ENCODE assay signal across 22 cellular contexts in genomic region chr20:21156266-21156665, GRCh38. TPM values are rescaled to one million over a fixed set of nuclear protein-coding genes. Genes with fewer than 3 reads are reported as not detected.
A peak's percentile ranks its signal among the peaks of the same experiment; 100 is the strongest.
DNase-seq lines count a peak whose midpoint lies in the region; ATAC-seq, FAIRE-seq and TF ChIP-seq lines count a peak whose summit lies in the region.
"Had no signal": no experiment of that assay in that cellular context is flagged by ENCODE, and none has a peak within 500 bp of the region (broad histone marks: within the 10 kb centered on the region; RNA-seq: fewer than 3 reads in every experiment).

No MANE protein-coding gene starts in this region.

- intact Hi-C loops in MCF 10A (cut with micrococcal nuclease), result no loop called here
- intact Hi-C loops in breast epithelium (cut with DNase I; ENCODE audit: low total_unique reads), result no loop called here
- intact Hi-C loops in mucosa of descending colon (cut with DNase I, micrococcal nuclease), result no loop called here

- POLR2A ChIA-PET in MCF 10A (lab: Yijun Ruan, JAX), result no interaction called here
- POLR2A ChIA-PET in naive thymus-derived CD8-positive, alpha-beta T cell (lab: Charles Lee), result no interaction called here

- H3K27me3 ChIP-seq in breast epithelium, result no peaks in the 10 kb centered on the region
- no peaks in the 10 kb centered on the region for H3K27me3 ChIP-seq in foreskin keratinocyte
- H3K27me3 ChIP-seq: colonic mucosa, esophagus muscularis mucosa had no signal

- peaks cover 14% of the 10 kb centered on the region for H3K36me3 Mint-ChIP-seq in MCF 10A (ENCODE audit: insufficient read depth, unreplicated experiment)
- peaks cover 19 to 50% (median 37%) of the 10 kb centered on the region in 3 donors for H3K36me3 Mint-ChIP-seq in naive thymus-derived CD8-positive, alpha-beta T cell
- no peaks in the 10 kb centered on the region for H3K36me3 Mint-ChIP-seq in activated T-cell treated with anti-CD3 and anti-CD28 coated beads, Interleukin-2, amount 50 U/mL, for 72 hours (ENCODE audit: insufficient read depth in 2 of 2)

- no peak for TF ChIP-seq POLR2A in breast epithelium (IDR thresholded peaks at IDR 0.05)

- no peak for ATAC-seq in foreskin keratinocyte
- no peak for ATAC-seq in naive thymus-derived CD8-positive, alpha-beta T cell
- no peak for ATAC-seq in activated T-cell treated with anti-CD3 and anti-CD28 coated beads, Interleukin-2, amount 50 U/mL, for 72 hours (replicated peaks in 1 of 2)
- no peak for ATAC-seq in mucosa of descending colon

- H3K4me1 ChIP-seq in breast epithelium, result no peaks in the 10 kb centered on the region
- no peaks in the 10 kb centered on the region for H3K4me1 ChIP-seq in foreskin keratinocyte
- no peaks in the 10 kb centered on the region for H3K4me1 ChIP-seq in mucosa of descending colon (ENCODE audit: low read depth)
- H3K4me1 ChIP-seq: colonic mucosa, esophagus muscularis mucosa had no signal

- CTCF ChIA-PET in MCF 10A (lab: Yijun Ruan, JAX), result interaction anchor here (0.7 to 1.1 kb wide), 2 partner anchors 9 to 415 kb away, joined by 3 read pairs; no protein-coding TSS in a partner anchor

- FAIRE-seq in urothelium cell line (lab: Jason Lieb, UNC), result no peak

- no peak overlapping the region for H3K4me3 Mint-ChIP-seq in MCF 10A (ENCODE audit: unreplicated experiment)
- no peak overlapping the region for H3K4me3 Mint-ChIP-seq in naive thymus-derived CD8-positive, alpha-beta T cell
- no peak overlapping the region for H3K4me3 Mint-ChIP-seq in activated T-cell treated with anti-CD3 and anti-CD28 coated beads, Interleukin-2, amount 50 U/mL, for 72 hours
- H3K4me3 Mint-ChIP-seq: activated naive CD8-positive, alpha-beta T cell treated with anti-CD3 and anti-CD28 coated beads, Interleukin-2, amount 10 ng/mL, durations not matched to agents 7 days and 5 days; T-helper 1 cell treated with Interleukin-12 subunit alpha and Interleukin-12 subunit beta and Interleukin-4 antibody, amounts not matched to agents 30 μg/mL and 1 μg/mL, for 36 hours had no signal

- BruUV-seq in MCF 10A (replicated peaks; lab: Mats Ljungman, UMichigan), result no TSS peak

- DNase-seq in MCF 10A (ENCODE audit: unreplicated experiment), result peak; percentile 13
- DNase-seq in breast epithelium (ENCODE audit: low spot score in 2 of 2), result no peak
- DNase-seq in astrocyte of the hippocampus (ENCODE audit: low read depth, low spot score), result peak; percentile 79
- peak; percentile 18 to 40 for DNase-seq in foreskin keratinocyte
- DNase-seq in urothelium cell line (ENCODE audit: low spot score), result peak; percentile 12
- no peak for DNase-seq in naive thymus-derived CD8-positive, alpha-beta T cell
- DNase-seq in activated T-cell treated with anti-CD3 and anti-CD28 coated beads, Interleukin-2, amount 50 U/mL, for 72 hours, result no peak
- DNase-seq in mucosa of descending colon, result no peak
- DNase-seq: 8988T; activated CD4-positive, alpha-beta T cell treated with anti-CD3 and anti-CD28 coated beads for 48 hours; activated naive CD8-positive, alpha-beta T cell treated with anti-CD3 and anti-CD28 coated beads, Interleukin-2, amount 10 ng/mL, durations not matched to agents 7 days and 5 days; activated T-cell treated with anti-CD3 and anti-CD28 coated beads, Interleukin-2, amount 50 U/mL, for 1 hour; colonic mucosa; NCI-H187 treated with DMSO at 0.1 percent for 48 hours; NCI-H69; nucleus accumbens; stimulated activated naive CD4-positive, alpha-beta T cell treated with Interleukin-2 at 50 U/mL for 16 hours had no signal

- TF ChIP-seq CTCF in MCF 10A (IDR thresholded peaks at IDR 0.05; ENCODE audit: unreplicated experiment), result no peak
- no peak for TF ChIP-seq CTCF in breast epithelium (IDR thresholded peaks at IDR 0.05)
- TF ChIP-seq CTCF in foreskin keratinocyte (conservative IDR thresholded peaks at IDR 0.05), result no peak
- TF ChIP-seq CTCF in mucosa of descending colon (IDR thresholded peaks at IDR 0.05), result no peak

- no peaks in the 10 kb centered on the region for H3K4me1 Mint-ChIP-seq in MCF 10A (ENCODE audit: insufficient read depth, unreplicated experiment)
- H3K4me1 Mint-ChIP-seq in naive thymus-derived CD8-positive, alpha-beta T cell, result peaks cover 0 to 3% (median under 1%) of the 10 kb centered on the region in 4 donors
- H3K4me1 Mint-ChIP-seq in activated T-cell treated with anti-CD3 and anti-CD28 coated beads, Interleukin-2, amount 50 U/mL, for 72 hours (ENCODE audit: low read depth), result no peaks in the 10 kb centered on the region

- H3K9me3 Mint-ChIP-seq in MCF 10A (ENCODE audit: unreplicated experiment), result no peaks in the 10 kb centered on the region
- peaks cover 0 to 4% (median 0%) of the 10 kb centered on the region in 9 donors for H3K9me3 Mint-ChIP-seq in naive thymus-derived CD8-positive, alpha-beta T cell
- peaks cover 0 to 2% of the 10 kb centered on the region in 2 donors for H3K9me3 Mint-ChIP-seq in activated T-cell treated with anti-CD3 and anti-CD28 coated beads, Interleukin-2, amount 50 U/mL, for 72 hours
- H3K9me3 Mint-ChIP-seq: activated naive CD8-positive, alpha-beta T cell treated with anti-CD3 and anti-CD28 coated beads, Interleukin-2, amount 10 ng/mL, durations not matched to agents 7 days and 5 days; T-helper 1 cell treated with Interleukin-12 subunit alpha and Interleukin-12 subunit beta and Interleukin-4 antibody, amounts not matched to agents 30 μg/mL and 1 μg/mL, for 36 hours had no signal

- H3K36me3 ChIP-seq in breast epithelium (no peaks in the 10 kb centered on the region), mucosa of descending colon (ENCODE audit: low read depth) (no peaks in the 10 kb centered on the region)
- H3K36me3 ChIP-seq: colonic mucosa had no signal

- H3K27ac Mint-ChIP-seq in MCF 10A (ENCODE audit: low read depth, unreplicated experiment), result no peak overlapping the region
- no peak overlapping the region for H3K27ac Mint-ChIP-seq in naive thymus-derived CD8-positive, alpha-beta T cell
- H3K27ac Mint-ChIP-seq in activated T-cell treated with anti-CD3 and anti-CD28 coated beads, Interleukin-2, amount 50 U/mL, for 72 hours, result no peak overlapping the region
- H3K27ac Mint-ChIP-seq: activated naive CD8-positive, alpha-beta T cell treated with anti-CD3 and anti-CD28 coated beads, Interleukin-2, amount 10 ng/mL, durations not matched to agents 7 days and 5 days; T-helper 1 cell treated with Interleukin-12 subunit alpha and Interleukin-12 subunit beta and Interleukin-4 antibody, amounts not matched to agents 30 μg/mL and 1 μg/mL, for 36 hours had no signal

- H3K4me3 ChIP-seq in breast epithelium, result no peak overlapping the region
- no peak overlapping the region for H3K4me3 ChIP-seq in mucosa of descending colon
- H3K4me3 ChIP-seq: colonic mucosa, esophagus muscularis mucosa, skin epidermis had no signal

- H3K9me3 ChIP-seq in breast epithelium (no peaks in the 10 kb centered on the region), mucosa of descending colon (no peaks in the 10 kb centered on the region)
- H3K9me3 ChIP-seq: colonic mucosa, esophagus muscularis mucosa had no signal

- no peaks in the 10 kb centered on the region for H3K27me3 Mint-ChIP-seq in MCF 10A (ENCODE audit: insufficient read depth, unreplicated experiment)
- H3K27me3 Mint-ChIP-seq in naive thymus-derived CD8-positive, alpha-beta T cell, result no peaks in the 10 kb centered on the region
- H3K27me3 Mint-ChIP-seq in activated T-cell treated with anti-CD3 and anti-CD28 coated beads, Interleukin-2, amount 50 U/mL, for 72 hours (ENCODE audit: low read depth), result no peaks in the 10 kb centered on the region
- H3K27me3 Mint-ChIP-seq: activated naive CD8-positive, alpha-beta T cell treated with anti-CD3 and anti-CD28 coated beads, Interleukin-2, amount 10 ng/mL, durations not matched to agents 7 days and 5 days had no signal

- H3K27ac ChIP-seq in breast epithelium (no peak overlapping the region), foreskin keratinocyte (no peak overlapping the region)
- H3K27ac ChIP-seq: colonic mucosa, esophagus muscularis mucosa, skin epidermis had no signal

RNA-seq across cellular contexts. Expression of gene KIZ, which starts 30.4 kb away (rescaled TPM):
- total RNA-seq in MCF 10A (2022) (47.2 and 56.1 TPM in 2 replicates), breast epithelium (10 to 100 TPM; 29.8 to 46.2 (median 45.9) TPM), foreskin keratinocyte (13.7 and 17.8 TPM in 2 replicates), mucosa of descending colon (100 to 1,000 TPM in 1 of 3 donors, 10 to 100 TPM in 1, 1 to 10 TPM in 1; 9.4 to 114 (median 14.2) TPM)
- polyA plus RNA-seq in foreskin keratinocyte, result 12.3 and 13.8 TPM in 2 replicates
- 10 to 100 TPM; 59.7 to 62.9 TPM for total RNA-seq in naive thymus-derived CD8-positive, alpha-beta T cell
- 10 to 100 TPM; 19.4 to 27.7 (median 22.3) TPM for polyA plus RNA-seq in naive thymus-derived CD8-positive, alpha-beta T cell
- 10 to 100 TPM; 24.0 to 30.9 TPM for total RNA-seq in activated T-cell treated with anti-CD3 and anti-CD28 coated beads, Interleukin-2, amount 50 U/mL, for 72 hours

RNA-seq across cellular contexts. Expression of gene LINC00237, which starts 50.1 kb away (rescaled TPM):
- not detected in 2 replicates for total RNA-seq in MCF 10A (2022)
- not detected for total RNA-seq in breast epithelium
- total RNA-seq in foreskin keratinocyte, result not detected in 2 replicates
- polyA plus RNA-seq in foreskin keratinocyte, result not detected in 2 replicates
- total RNA-seq in naive thymus-derived CD8-positive, alpha-beta T cell, result not detected
- under 1 TPM in 1 of 3 donors, not detected in 2; 0.56 TPM for polyA plus RNA-seq in naive thymus-derived CD8-positive, alpha-beta T cell
- total RNA-seq in activated T-cell treated with anti-CD3 and anti-CD28 coated beads, Interleukin-2, amount 50 U/mL, for 72 hours, result under 1 TPM; 0.41 to 0.49 TPM
- not detected for total RNA-seq in mucosa of descending colon
- total RNA-seq: colonic mucosa, esophagus muscularis mucosa, lung microvascular endothelial cell, urinary bladder had no signal
- polyA plus RNA-seq: urinary bladder had no signal

Comparison
In these comparisons a context has a peak if more than half of its experiments do, and no peak if none do; other contexts are left out.
1. DNase-seq: peak in MCF 10A (single experiment), astrocyte of the hippocampus (single experiment), foreskin keratinocyte (2 of 2) and urothelium cell line (single experiment); none in breast epithelium (0 of 2), naive thymus-derived CD8-positive, alpha-beta T cell (0 of 10), activated T-cell treated with anti-CD3 and anti-CD28 coated beads, Interleukin-2, amount 50 U/mL, for 72 hours (0 of 2) and mucosa of descending colon (0 of 3).